Comparison of ENCODE assay signal across 35 cellular contexts in the genomic region with DNA sequence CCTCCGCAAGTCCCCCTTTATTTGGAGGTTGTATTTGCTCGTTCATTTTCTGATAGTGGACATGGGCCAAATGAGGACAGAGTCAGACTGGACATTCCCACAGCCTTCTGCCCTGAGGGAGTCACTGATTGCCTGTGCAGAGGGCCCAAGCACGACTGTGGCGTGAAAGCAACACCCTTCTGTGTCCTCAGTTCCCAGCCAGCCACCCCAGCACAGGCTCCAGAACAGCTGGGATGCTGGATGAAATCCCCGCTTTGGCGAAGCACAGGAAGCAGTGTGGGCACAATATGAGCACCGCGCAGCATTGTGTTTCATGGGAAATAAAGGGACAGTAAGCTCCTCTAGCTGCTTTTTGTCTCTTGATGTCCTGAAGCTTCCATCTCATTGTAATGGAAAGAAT. TPM values are rescaled to one million over a fixed set of nuclear protein-coding genes. Genes with fewer than 3 reads are reported as not detected.
"Had no signal": no experiment of that assay in that cellular context is flagged by ENCODE, and none has a peak within 500 bp of the region (broad histone marks: within the 10 kb centered on the region; RNA-seq: fewer than 3 reads in every experiment).

No MANE protein-coding gene starts in this region.

- H3K27ac Mint-ChIP-seq: activated CD4-positive, alpha-beta T cell treated with anti-CD3 and anti-CD28 coated beads, Interleukin-2, amount 10 ng/mL, durations not matched to agents 24 days and 14 days; activated CD8-positive, alpha-beta T cell treated with anti-CD3 and anti-CD28 coated beads for 36 hours; activated naive CD4-positive, alpha-beta T cell treated with anti-CD3 and anti-CD28 coated beads, Interleukin-2, amount 50 U/mL, for 24 hours; activated naive CD8-positive, alpha-beta T cell treated with anti-CD3 and anti-CD28 coated beads, Interleukin-2, amount 10 ng/mL, durations not matched to agents 7 days and 5 days; activated T-helper 2 cell treated with anti-CD3 and anti-CD28 coated beads, Interferon-gamma antibody, Interleukin-2, Interleukin-4, amounts not matched to agents 10 μg/mL and 5 μg/mL and 100 μg/mL, durations not matched to agents 14 hours and 24 hours and 36 hours; brain; T-helper 1 cell treated with Interleukin-12 subunit alpha and Interleukin-12 subunit beta and Interleukin-4 antibody, amounts not matched to agents 30 μg/mL and 1 μg/mL, for 36 hours; T-helper 2 cell treated with Interferon-gamma antibody and Interleukin-4, amounts not matched to agents 5 μg/mL and 100 μg/mL, for 36 hours had no signal

- H3K9ac ChIP-seq: KMS-11 had no signal

- H3K36me3 ChIP-seq: SJCRH30 had no signal

- H3K9me3 Mint-ChIP-seq: activated CD4-positive, alpha-beta T cell treated with anti-CD3 and anti-CD28 coated beads, Interleukin-2, amount 10 ng/mL, durations not matched to agents 24 days and 14 days; activated CD8-positive, alpha-beta T cell treated with anti-CD3 and anti-CD28 coated beads for 36 hours; activated naive CD4-positive, alpha-beta T cell treated with anti-CD3 and anti-CD28 coated beads, Interleukin-2, amount 50 U/mL, for 24 hours; activated naive CD8-positive, alpha-beta T cell treated with anti-CD3 and anti-CD28 coated beads, Interleukin-2, amount 10 ng/mL, durations not matched to agents 7 days and 5 days; activated T-helper 2 cell treated with anti-CD3 and anti-CD28 coated beads, Interferon-gamma antibody, Interleukin-2, Interleukin-4, amounts not matched to agents 10 μg/mL and 5 μg/mL and 100 μg/mL, durations not matched to agents 14 hours and 24 hours and 36 hours; brain; T-helper 1 cell treated with Interleukin-12 subunit alpha and Interleukin-12 subunit beta and Interleukin-4 antibody, amounts not matched to agents 30 μg/mL and 1 μg/mL, for 36 hours; T-helper 2 cell treated with Interferon-gamma antibody and Interleukin-4, amounts not matched to agents 5 μg/mL and 100 μg/mL, for 36 hours had no signal

- H3K9me3 ChIP-seq: SJCRH30 had no signal

- H3K36me3 Mint-ChIP-seq: activated naive CD4-positive, alpha-beta T cell treated with anti-CD3 and anti-CD28 coated beads, Interleukin-2, amount 50 U/mL, for 24 hours; activated naive CD8-positive, alpha-beta T cell treated with anti-CD3 and anti-CD28 coated beads, Interleukin-2, amount 10 ng/mL, durations not matched to agents 7 days and 5 days; brain had no signal

- H3K4me3 ChIP-seq: PC-9, SJCRH30, SK-N-MC had no signal

- H3K27ac ChIP-seq: KMS-11, PC-9, RWPE1, SJCRH30, SK-N-MC had no signal

- H3K4me2 ChIP-seq: KMS-11, PC-9 had no signal

- ATAC-seq: activated CD8-positive, alpha-beta T cell treated with anti-CD3 and anti-CD28 coated beads for 36 hours had no signal

- H2AFZ ChIP-seq: PC-9 had no signal

- FAIRE-seq: astrocyte, RCC 7860, TTC549 had no signal

- H3K27me3 ChIP-seq: SJCRH30 had no signal

- H3K4me1 Mint-ChIP-seq: activated CD4-positive, alpha-beta T cell treated with anti-CD3 and anti-CD28 coated beads, Interleukin-2, amount 10 ng/mL, durations not matched to agents 24 days and 14 days; activated naive CD4-positive, alpha-beta T cell treated with anti-CD3 and anti-CD28 coated beads, Interleukin-2, amount 50 U/mL, for 24 hours; activated naive CD8-positive, alpha-beta T cell treated with anti-CD3 and anti-CD28 coated beads, Interleukin-2, amount 10 ng/mL, durations not matched to agents 7 days and 5 days had no signal

- H3K4me3 Mint-ChIP-seq: activated CD4-positive, alpha-beta T cell treated with anti-CD3 and anti-CD28 coated beads, Interleukin-2, amount 10 ng/mL, durations not matched to agents 24 days and 14 days; activated CD8-positive, alpha-beta T cell treated with anti-CD3 and anti-CD28 coated beads for 36 hours; activated naive CD4-positive, alpha-beta T cell treated with anti-CD3 and anti-CD28 coated beads, Interleukin-2, amount 50 U/mL, for 24 hours; activated naive CD8-positive, alpha-beta T cell treated with anti-CD3 and anti-CD28 coated beads, Interleukin-2, amount 10 ng/mL, durations not matched to agents 7 days and 5 days; brain; T-helper 1 cell treated with Interleukin-12 subunit alpha and Interleukin-12 subunit beta and Interleukin-4 antibody, amounts not matched to agents 30 μg/mL and 1 μg/mL, for 36 hours; T-helper 2 cell treated with Interferon-gamma antibody and Interleukin-4, amounts not matched to agents 5 μg/mL and 100 μg/mL, for 36 hours had no signal

- DNase-seq: activated CD4-positive, alpha-beta T cell treated with anti-CD3 and anti-CD28 coated beads, Interleukin-2, amount 10 ng/mL, durations not matched to agents 24 days and 14 days; activated CD4-positive, alpha-beta T cell treated with anti-CD3 and anti-CD28 coated beads, Interleukin-2, amount 50 U/mL, for 4 hours; activated CD8-positive, alpha-beta T cell treated with anti-CD3 and anti-CD28 coated beads for 36 hours; activated gamma-delta T cell; activated naive CD4-positive, alpha-beta T cell treated with Interleukin-2 at 50 U/mL for 16 hours; activated naive CD8-positive, alpha-beta T cell treated with anti-CD3 and anti-CD28 coated beads, Interleukin-2, amount 10 ng/mL, durations not matched to agents 7 days and 5 days; activated T-cell treated with anti-CD3 and anti-CD28 coated beads, Interleukin-2, amount 50 U/mL, for 1 hour; amygdala; NCI-H1092 treated with DMSO at 0.1 percent for 48 hours; NCI-H1417; NCI-H146; NCI-H187; NCI-H2029 treated with DMSO at 0.1 percent for 48 hours; NCI-H2107; NCI-H2171; NCI-H510A; NCI-H526; NCI-H748 treated with DMSO at 0.1 percent for 48 hours; NK-92 treated with Interleukin-12 subunit alpha and Interleukin-12 subunit beta, amount 100 ng/mL, for 24 hours; SHP77; SJCRH30 had no signal

RNA-seq across cellular contexts. Expression of gene TRIL, which starts 20.5 kb away (rescaled TPM):
- total RNA-seq: activated CD8-positive, alpha-beta memory T cell treated with anti-CD3 and anti-CD28 coated beads for 36 hours; activated CD8-positive, alpha-beta T cell treated with anti-CD3 and anti-CD28 coated beads for 36 hours; activated naive CD8-positive, alpha-beta T cell treated with anti-CD3 and anti-CD28 coated beads, Interleukin-2, amount 10 ng/mL, durations not matched to agents 7 days and 5 days; activated T-helper 2 cell treated with anti-CD3 and anti-CD28 coated beads, Interferon-gamma antibody, Interleukin-2, Interleukin-4, amounts not matched to agents 10 μg/mL and 5 μg/mL and 100 μg/mL, durations not matched to agents 14 hours and 24 hours and 36 hours; OCI-LY7; PC-9 had no signal
